Comparison of ENCODE assay signal across 27 cellular contexts in the genomic region with DNA sequence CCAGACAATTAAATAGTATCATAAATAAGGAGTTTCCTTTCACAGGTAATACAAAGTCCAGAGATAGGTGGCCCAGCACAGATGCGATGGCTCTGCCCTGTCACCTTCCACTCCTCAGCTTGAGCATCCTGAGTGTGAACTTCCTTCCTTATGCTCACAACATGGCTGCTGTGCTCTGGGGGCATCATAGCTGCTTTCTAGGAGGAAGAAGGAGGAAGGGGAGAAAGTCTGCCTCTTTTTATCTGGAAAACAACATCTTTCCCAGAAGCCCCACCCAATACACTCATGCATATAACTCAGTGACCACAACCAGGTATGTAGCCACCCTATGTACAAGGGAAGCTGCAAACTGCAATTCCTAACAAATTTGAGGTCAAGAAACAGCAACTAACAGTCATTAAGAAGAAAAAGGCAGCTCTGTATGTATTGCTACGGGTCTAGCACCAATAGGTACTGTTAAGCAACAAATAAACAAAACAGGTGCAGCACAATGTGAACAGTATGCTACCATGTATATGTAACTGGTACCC.
DNase-seq lines count a peak whose midpoint lies in the region; ATAC-seq and TF ChIP-seq lines count a peak whose summit lies in the region.
"Had no signal": no experiment of that assay in that cellular context is flagged by ENCODE, and none has a peak within 500 bp of the region (broad histone marks: within the 10 kb centered on the region; RNA-seq: fewer than 3 reads in every experiment).

No MANE protein-coding gene starts in this region.

- no peaks in the 10 kb centered on the region for H3K36me3 Mint-ChIP-seq in activated CD8-positive, alpha-beta T cell treated with anti-CD3 and anti-CD28 coated beads, Interleukin-2, amount 10 ng/mL, durations not matched to agents 7 days and 5 days (ENCODE audit: low read depth)
- H3K36me3 Mint-ChIP-seq in neural progenitor cell = no peaks in the 10 kb centered on the region
- H3K36me3 Mint-ChIP-seq: activated naive CD4-positive, alpha-beta T cell treated with anti-CD3 and anti-CD28 coated beads, Interleukin-2, amount 50 U/mL, for 72 hours; memory B cell; stimulated activated memory B cell treated with anti-CD40 and anti-IgM and Interleukin-4, amounts not matched to agents 10 μg/mL and 1 μg/mL and 100 μg/mL, for 72 hours had no signal

- H3F3A ChIP-seq in neural progenitor cell (ENCODE audit: low read depth) = peaks cover 18% of the 10 kb centered on the region

- CTCF ChIA-PET in activated CD8-positive, alpha-beta T cell treated with anti-CD3 and anti-CD28 coated beads, Interleukin-2, amount 10 ng/mL, durations not matched to agents 7 days and 5 days (lab: Charles Lee) = interaction anchor here (1.0 kb wide), 2 partner anchors 62 to 127 kb away, joined by 4 read pairs; no protein-coding TSS in a partner anchor

- peak overlapping the region; percentile 95 for H2AFZ ChIP-seq in neural progenitor cell (replicated peaks)

- DNase-seq in HL-60 (ENCODE audit: low read depth in 1 of 2, low spot score in 1 of 2) (no peak), NB4 (ENCODE audit: low read depth) (peak; percentile 64), neural progenitor cell (ENCODE audit: low spot score) (no peak), dermis blood vessel endothelial cell (no peak), coronary artery (ENCODE audit: low spot score) (no peak)
- no peak for DNase-seq in activated CD8-positive, alpha-beta T cell treated with anti-CD3 and anti-CD28 coated beads, Interleukin-2, amount 10 ng/mL, durations not matched to agents 7 days and 5 days
- DNase-seq: amygdala; brain microvascular endothelial cell; Calu3; DMS79 treated with DMSO at 0.1 percent for 48 hours; effector CD8-positive, alpha-beta T cell; hypothalamus; IMR-90; NCI-H1092; NCI-H187 treated with DMSO at 0.1 percent for 48 hours; NCI-H2171 treated with DMSO at 0.1 percent for 48 hours; NCI-H510A; ovary; transverse colon had no signal

- H3K79me2 ChIP-seq in neural progenitor cell (ENCODE audit: low read depth) = no peaks in the 10 kb centered on the region

- no peaks in the 10 kb centered on the region for H4K20me1 ChIP-seq in neural progenitor cell (ENCODE audit: low read depth)

- H3K9me3 Mint-ChIP-seq in activated CD8-positive, alpha-beta T cell treated with anti-CD3 and anti-CD28 coated beads, Interleukin-2, amount 10 ng/mL, durations not matched to agents 7 days and 5 days (ENCODE audit: insufficient read depth) = no peaks in the 10 kb centered on the region
- H3K9me3 Mint-ChIP-seq in neural progenitor cell = peaks cover under 1% of the 10 kb centered on the region
- H3K9me3 Mint-ChIP-seq: memory B cell; nephron progenitor cell; stimulated activated memory B cell treated with anti-CD40 and anti-IgM and Interleukin-4, amounts not matched to agents 10 μg/mL and 1 μg/mL and 100 μg/mL, for 72 hours; T-helper 1 cell treated with Interleukin-12 subunit alpha and Interleukin-12 subunit beta and Interleukin-4 antibody, amounts not matched to agents 30 μg/mL and 1 μg/mL, for 36 hours had no signal

- H3K9ac ChIP-seq in neural progenitor cell = no peak overlapping the region

- H3K4me3 Mint-ChIP-seq in activated CD8-positive, alpha-beta T cell treated with anti-CD3 and anti-CD28 coated beads, Interleukin-2, amount 10 ng/mL, durations not matched to agents 7 days and 5 days = no peak overlapping the region
- H3K4me3 Mint-ChIP-seq in neural progenitor cell = no peak overlapping the region
- H3K4me3 Mint-ChIP-seq: activated CD4-positive, alpha-beta T cell treated with anti-CD3 and anti-CD28 coated beads for 36 hours; memory B cell; stimulated activated memory B cell treated with anti-CD40 and anti-IgM and Interleukin-4, amounts not matched to agents 10 μg/mL and 1 μg/mL and 100 μg/mL, for 72 hours; T-helper 1 cell treated with Interleukin-12 subunit alpha and Interleukin-12 subunit beta and Interleukin-4 antibody, amounts not matched to agents 30 μg/mL and 1 μg/mL, for 36 hours had no signal

- ATAC-seq in activated CD8-positive, alpha-beta T cell treated with anti-CD3 and anti-CD28 coated beads, Interleukin-2, amount 10 ng/mL, durations not matched to agents 7 days and 5 days = no peak
- ATAC-seq in HG03457 (IDR thresholded peaks at IDR 0.05; ENCODE audit: unreplicated experiment) = no peak
- ATAC-seq: activated CD4-positive, alpha-beta T cell treated with anti-CD3 and anti-CD28 coated beads for 36 hours; activated naive CD4-positive, alpha-beta T cell treated with anti-CD3 and anti-CD28 coated beads, Interleukin-2, amount 50 U/mL, for 72 hours; left lobe of liver; stimulated activated memory B cell treated with anti-CD40 and anti-IgM and Interleukin-4, amounts not matched to agents 10 μg/mL and 1 μg/mL and 100 μg/mL, for 72 hours had no signal

- no peak overlapping the region for H3K4me2 ChIP-seq in neural progenitor cell

- H3K4me1 Mint-ChIP-seq in activated CD8-positive, alpha-beta T cell treated with anti-CD3 and anti-CD28 coated beads, Interleukin-2, amount 10 ng/mL, durations not matched to agents 7 days and 5 days (ENCODE audit: low read depth) = peaks cover 41% of the 10 kb centered on the region
- peaks cover 22% of the 10 kb centered on the region for H3K4me1 Mint-ChIP-seq in neural progenitor cell

- POLR2A ChIA-PET in activated CD8-positive, alpha-beta T cell treated with anti-CD3 and anti-CD28 coated beads, Interleukin-2, amount 10 ng/mL, durations not matched to agents 7 days and 5 days (lab: Charles Lee) = no interaction called here

- peaks cover 18% of the 10 kb centered on the region for H3K4me1 ChIP-seq in neural progenitor cell
- H3K4me1 ChIP-seq: transverse colon had no signal

- TF ChIP-seq CTCF in HL-60 (IDR thresholded peaks at IDR 0.05; ENCODE audit: insufficient read depth, low read length) (no peak), NB4 (IDR thresholded peaks at IDR 0.05; ENCODE audit: low read depth, low read length) (no peak), neural progenitor cell (IDR thresholded peaks at IDR 0.05) (no peak), coronary artery (IDR thresholded peaks at IDR 0.05) (no peak)

- H3K27me3 ChIP-seq in HL-60 (ENCODE audit: insufficient read depth, poor library complexity, severe bottlenecking) (no peaks in the 10 kb centered on the region), neural progenitor cell (no peaks in the 10 kb centered on the region)
- H3K27me3 ChIP-seq: brain microvascular endothelial cell, ovary had no signal

- no peak overlapping the region for H3K4me3 ChIP-seq in HL-60 (replicated peaks; ENCODE audit: insufficient read depth, low read length)
- H3K4me3 ChIP-seq in NB4 (ENCODE audit: low read depth, low read length) = peak overlapping the region; percentile 47
- no peak overlapping the region for H3K4me3 ChIP-seq in neural progenitor cell
- no peak overlapping the region for H3K4me3 ChIP-seq in coronary artery
- H3K4me3 ChIP-seq: ovary, transverse colon had no signal

- no peaks in the 10 kb centered on the region for H3K9me3 ChIP-seq in neural progenitor cell (ENCODE audit: low read depth)
- H3K9me3 ChIP-seq: ovary, transverse colon had no signal

- H3K36me3 ChIP-seq in neural progenitor cell = no peaks in the 10 kb centered on the region
- H3K36me3 ChIP-seq: brain microvascular endothelial cell, ovary, transverse colon had no signal

- H3K27ac ChIP-seq in HL-60 (replicated peaks) = peak overlapping the region; percentile 51
- H3K27ac ChIP-seq in neural progenitor cell = no peak overlapping the region
- no peak overlapping the region for H3K27ac ChIP-seq in coronary artery
- H3K27ac ChIP-seq: brain microvascular endothelial cell, ovary, transverse colon had no signal

- peak; percentile 7 for TF ChIP-seq POLR2A in NB4 (IDR thresholded peaks at IDR 0.05; ENCODE audit: extremely low read depth, insufficient read length)

- H3K27me3 Mint-ChIP-seq in activated CD8-positive, alpha-beta T cell treated with anti-CD3 and anti-CD28 coated beads, Interleukin-2, amount 10 ng/mL, durations not matched to agents 7 days and 5 days (ENCODE audit: low read depth) = peaks cover 2% of the 10 kb centered on the region
- H3K27me3 Mint-ChIP-seq in neural progenitor cell (ENCODE audit: insufficient read depth, low read depth) = peaks cover 2% of the 10 kb centered on the region
- H3K27me3 Mint-ChIP-seq: activated CD4-positive, alpha-beta T cell treated with anti-CD3 and anti-CD28 coated beads for 36 hours had no signal

- H3K27ac Mint-ChIP-seq in activated CD8-positive, alpha-beta T cell treated with anti-CD3 and anti-CD28 coated beads, Interleukin-2, amount 10 ng/mL, durations not matched to agents 7 days and 5 days = peak overlapping the region; percentile 50
- no peak overlapping the region for H3K27ac Mint-ChIP-seq in neural progenitor cell
- H3K27ac Mint-ChIP-seq: memory B cell; stimulated activated memory B cell treated with anti-CD40 and anti-IgM and Interleukin-4, amounts not matched to agents 10 μg/mL and 1 μg/mL and 100 μg/mL, for 72 hours; T-helper 1 cell treated with Interleukin-12 subunit alpha and Interleukin-12 subunit beta and Interleukin-4 antibody, amounts not matched to agents 30 μg/mL and 1 μg/mL, for 36 hours had no signal
